In the genomic region with DNA sequence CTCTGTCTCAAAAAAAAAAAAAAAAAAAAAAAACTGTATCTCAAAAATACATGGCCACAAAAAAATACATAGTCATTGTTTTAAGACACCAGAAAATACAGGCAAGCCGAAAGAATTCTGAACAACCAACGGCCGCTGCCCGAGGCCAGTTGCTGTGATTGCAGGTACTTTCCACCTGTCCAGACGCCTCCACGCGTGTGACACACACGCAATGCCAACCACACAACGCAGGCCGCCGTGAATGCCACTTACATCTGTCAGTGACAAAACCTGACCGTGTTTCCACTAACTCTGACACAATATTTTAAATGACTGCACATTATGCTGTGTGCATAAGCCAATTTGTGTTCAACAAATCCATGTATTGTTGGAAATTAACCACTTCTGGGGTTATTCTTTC, we compare ENCODE assay signal across 17 cellular contexts.
"Had no signal": no experiment of that assay in that cellular context is flagged by ENCODE, and none has a peak within 500 bp of the region (broad histone marks: within the 10 kb centered on the region; RNA-seq: fewer than 3 reads in every experiment).

No MANE protein-coding gene starts in this region.

- H3K4me3 ChIP-seq: gastrocnemius medialis, smooth muscle cell, thyroid gland had no signal

- H3K4me3 Mint-ChIP-seq: activated B cell treated with CpG ODN at 0.5 μM for 24 hours; activated CD8-positive, alpha-beta T cell treated with anti-CD3 and anti-CD28 coated beads for 36 hours; activated naive CD4-positive, alpha-beta T cell treated with anti-CD3 and anti-CD28 coated beads, Interleukin-2, amount 10 ng/mL, durations not matched to agents 7 days and 5 days; activated naive CD8-positive, alpha-beta T cell treated with anti-CD3 and anti-CD28 coated beads, Interleukin-2, amount 50 U/mL, for 24 hours; activated T-cell treated with anti-CD3 and anti-CD28 coated beads, Interleukin-2, amount 50 U/mL, for 4 hours; stimulated activated effector memory CD8-positive, alpha-beta T cell treated with anti-CD3 and anti-CD28 coated beads, Interleukin-12 subunit alpha, Interleukin-12 subunit beta, amount 100 ng/mL, for 72 hours had no signal

- H3K36me3 ChIP-seq: gastrocnemius medialis, thyroid gland had no signal

- H3K27ac ChIP-seq: gastrocnemius medialis, thyroid gland had no signal

- H3K27me3 ChIP-seq: thyroid gland had no signal

- H3K4me2 ChIP-seq: smooth muscle cell had no signal

- ATAC-seq: activated CD8-positive, alpha-beta T cell treated with anti-CD3 and anti-CD28 coated beads for 36 hours; activated naive CD8-positive, alpha-beta T cell treated with anti-CD3 and anti-CD28 coated beads, Interleukin-2, amount 50 U/mL, for 24 hours; activated T-cell treated with anti-CD3 and anti-CD28 coated beads, Interleukin-2, amount 50 U/mL, for 4 hours; esophagus mucosa; gastrocnemius medialis; stimulated activated effector memory CD8-positive, alpha-beta T cell treated with anti-CD3 and anti-CD28 coated beads, Interleukin-12 subunit alpha, Interleukin-12 subunit beta, amount 100 ng/mL, for 72 hours had no signal

- H3K27me3 Mint-ChIP-seq: activated B cell treated with CpG ODN at 0.5 μM for 24 hours, memory B cell had no signal

- H3K27ac Mint-ChIP-seq: activated CD8-positive, alpha-beta T cell treated with anti-CD3 and anti-CD28 coated beads for 36 hours; activated naive CD4-positive, alpha-beta T cell treated with anti-CD3 and anti-CD28 coated beads, Interleukin-2, amount 10 ng/mL, durations not matched to agents 7 days and 5 days; activated naive CD8-positive, alpha-beta T cell treated with anti-CD3 and anti-CD28 coated beads, Interleukin-2, amount 50 U/mL, for 24 hours; memory B cell; stimulated activated effector memory CD8-positive, alpha-beta T cell treated with anti-CD3 and anti-CD28 coated beads, Interleukin-12 subunit alpha, Interleukin-12 subunit beta, amount 100 ng/mL, for 72 hours had no signal

- DNase-seq: activated B cell treated with CpG ODN at 0.5 μM for 24 hours; activated CD4-positive, alpha-beta T cell treated with anti-CD3 and anti-CD28 coated beads for 4 hours; activated CD8-positive, alpha-beta T cell treated with anti-CD3 and anti-CD28 coated beads for 36 hours; activated naive CD4-positive, alpha-beta T cell treated with anti-CD3 and anti-CD28 coated beads, Interleukin-2, amount 10 ng/mL, durations not matched to agents 7 days and 5 days; activated naive CD8-positive, alpha-beta T cell treated with anti-CD3 and anti-CD28 coated beads, Interleukin-2, amount 50 U/mL, for 24 hours; activated T-cell treated with anti-CD3 and anti-CD28 coated beads, Interleukin-2, amount 50 U/mL, for 4 hours; aorta; effector CD8-positive, alpha-beta T cell; gastrocnemius medialis; left ventricle myocardium superior; stimulated activated CD4-positive, alpha-beta T cell treated with anti-CD3 and anti-CD28 coated beads, Interleukin-4, amount 100 ng/mL, for 24 hours; T-helper 9 cell; thyroid gland had no signal

- H3K4me1 ChIP-seq: thyroid gland had no signal

- H3K36me3 Mint-ChIP-seq: activated naive CD4-positive, alpha-beta T cell treated with anti-CD3 and anti-CD28 coated beads, Interleukin-2, amount 10 ng/mL, durations not matched to agents 7 days and 5 days; memory B cell; stimulated activated effector memory CD8-positive, alpha-beta T cell treated with anti-CD3 and anti-CD28 coated beads, Interleukin-12 subunit alpha, Interleukin-12 subunit beta, amount 100 ng/mL, for 72 hours had no signal

- H3K9me3 ChIP-seq: gastrocnemius medialis, thyroid gland had no signal

- H3K9me3 Mint-ChIP-seq: activated CD8-positive, alpha-beta T cell treated with anti-CD3 and anti-CD28 coated beads for 36 hours; activated naive CD4-positive, alpha-beta T cell treated with anti-CD3 and anti-CD28 coated beads, Interleukin-2, amount 10 ng/mL, durations not matched to agents 7 days and 5 days; activated naive CD8-positive, alpha-beta T cell treated with anti-CD3 and anti-CD28 coated beads, Interleukin-2, amount 50 U/mL, for 24 hours; activated T-cell treated with anti-CD3 and anti-CD28 coated beads, Interleukin-2, amount 50 U/mL, for 4 hours; stimulated activated effector memory CD8-positive, alpha-beta T cell treated with anti-CD3 and anti-CD28 coated beads, Interleukin-12 subunit alpha, Interleukin-12 subunit beta, amount 100 ng/mL, for 72 hours had no signal
